1 cellular context compared by ENCODE assay signal in the genomic region with DNA sequence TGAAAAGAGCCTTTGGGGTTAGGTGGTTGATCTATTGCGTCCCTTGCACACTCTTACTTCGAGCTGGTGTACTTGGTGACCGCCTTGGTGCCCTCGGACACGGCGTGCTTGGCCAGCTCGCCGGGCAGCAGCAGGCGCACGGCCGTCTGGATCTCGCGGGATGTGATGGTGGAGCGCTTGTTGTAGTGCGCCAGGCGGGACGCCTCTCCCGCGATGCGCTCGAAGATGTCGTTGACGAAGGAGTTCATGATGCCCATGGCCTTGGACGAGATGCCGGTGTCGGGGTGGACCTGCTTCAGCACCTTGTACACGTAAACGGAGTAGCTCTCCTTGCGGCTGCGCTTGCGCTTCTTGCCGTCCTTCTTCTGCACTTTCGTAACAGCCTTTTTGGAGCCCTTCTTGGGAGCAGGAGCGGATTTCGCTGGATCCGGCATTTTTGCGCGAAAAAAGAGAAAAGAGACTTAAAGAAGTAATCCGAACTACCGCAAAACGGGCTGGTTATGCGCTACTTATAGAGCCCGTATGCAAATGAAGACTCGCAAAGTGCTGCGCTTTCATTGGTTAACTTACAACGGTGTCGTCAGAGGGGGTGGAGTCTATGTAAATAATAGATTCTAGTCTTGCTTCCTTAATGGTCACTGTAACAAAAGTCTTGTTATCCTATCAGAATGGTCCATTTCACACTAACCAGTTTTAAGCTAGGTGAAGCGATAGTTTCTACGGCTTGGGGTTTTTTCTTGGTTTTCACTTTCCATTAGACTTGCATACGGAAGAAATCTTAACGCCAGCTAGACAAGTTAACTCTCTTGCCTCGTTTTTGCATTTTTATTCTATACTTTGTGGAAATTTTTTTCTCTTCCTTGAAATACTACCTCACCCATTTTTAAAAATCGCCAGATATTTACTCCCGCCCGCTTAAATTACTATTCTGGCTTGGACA.
TF ChIP-seq lines count a peak whose summit lies in the region.

No MANE protein-coding gene starts in this region.

TF ChIP-seq in GM23338, 12 proteins besides CTCF, POLR2A, EP300 and RAD21:
- TF ChIP-seq CREB1 (CRISPR knock-in tag; IDR thresholded peaks at IDR 0.05; ENCODE audit: low read depth): peak; percentile 53; the same call in 1 of the 2 replicates
- peak; percentile 56; the same call in 1 of the 2 replicates for TF ChIP-seq POLR2AphosphoS5 (IDR thresholded peaks at IDR 0.05; ENCODE audit: low read depth)
